Comparison of ENCODE assay signal across 8 cellular contexts in the genomic region with DNA sequence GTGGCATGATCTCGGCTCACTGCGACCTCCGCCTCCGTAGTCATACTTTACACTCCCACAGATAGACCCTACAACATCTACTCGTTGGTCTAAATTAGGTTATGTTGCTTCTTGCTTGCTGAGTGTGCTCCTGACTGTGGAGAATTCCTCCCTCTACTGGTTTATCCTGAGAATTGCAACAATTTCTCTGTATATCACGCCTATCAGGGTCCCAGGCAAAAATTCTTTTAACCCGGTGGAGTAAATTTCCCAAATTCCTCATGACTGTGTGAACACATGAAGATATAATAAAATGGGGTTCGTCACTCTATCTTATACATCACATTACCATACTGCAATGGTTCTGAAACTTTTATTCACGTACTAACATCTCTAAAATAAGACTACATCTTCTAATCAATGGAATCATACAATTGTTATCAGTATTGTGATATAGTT.
DNase-seq lines count a peak whose midpoint lies in the region; ATAC-seq and TF ChIP-seq lines count a peak whose summit lies in the region.

No MANE protein-coding gene starts in this region.

- H3K4me3 ChIP-seq in transverse colon = no peak overlapping the region

- WGBS in transverse colon (ENCODE audit: low coverage in 1 of 2), 2 donors = 19 to 24% methylated on average over 3 to 9 of the region's 9 CpGs

- no peak overlapping the region for H3K27ac ChIP-seq in transverse colon

- no peaks in the 10 kb centered on the region for H3K9me3 ChIP-seq in transverse colon

- ATAC-seq in GM18907 (IDR thresholded peaks at IDR 0.05; ENCODE audit: unreplicated experiment) (peak; percentile 89), HG03432 (IDR thresholded peaks at IDR 0.05; ENCODE audit: unreplicated experiment) (peak; percentile 92)

- intact Hi-C loops in transverse colon (cut with DNase I; ENCODE audit: low total_unique reads) = loop anchor here (5.0 kb wide), 1 partner anchor 482 kb away; no protein-coding TSS in a partner anchor

- peaks cover 9% of the 10 kb centered on the region for H3K27me3 ChIP-seq in transverse colon

- no peak for TF ChIP-seq EP300 in transverse colon (IDR thresholded peaks at IDR 0.05; ENCODE audit: low read depth)

- DNase-seq in COLO829 (ENCODE audit: low spot score) (peak; percentile 38), NCI-H748 treated with DMSO at 0.1 percent for 48 hours (lab: John Stamatoyannopoulos, UW) (peak; percentile 11), brain pericyte (ENCODE audit: low read depth, low spot score) (peak; percentile 1), kidney glomerular epithelial cell (lab: John Stamatoyannopoulos, UW) (peak; percentile 68), transverse colon (no peak)
- no peak for DNase-seq in stimulated activated CD4-positive, alpha-beta T cell treated with anti-CD3 and anti-CD28 coated beads, Interleukin-15, amount 100 ng/mL, for 24 hours

- peak; percentile 59 to 77 (median 67) for TF ChIP-seq CTCF in transverse colon (IDR thresholded peaks at IDR 0.05)

- in situ Hi-C loops in transverse colon (cut with MboI; ENCODE audit: low pct_ligation_motif_present in 1 of 4, low pct_unique_long_range_greater_than_20kb in 1 of 4, low sequenced_read_pairs in 3 of 4) = loop anchor here (10.0 to 25.0 kb wide), 4 partner anchors 317 to 492 kb away; no protein-coding TSS in a partner anchor

- H3K36me3 ChIP-seq in transverse colon = no peaks in the 10 kb centered on the region

- H3K4me1 ChIP-seq in transverse colon = no peaks in the 10 kb centered on the region

- TF ChIP-seq POLR2A in transverse colon (IDR thresholded peaks at IDR 0.05) = no peak

Comparison
In these comparisons a context has a peak if more than half of its experiments do, and no peak if none do; other contexts are left out.
1. DNase-seq: peak in COLO829 (single experiment), NCI-H748 treated with DMSO at 0.1 percent for 48 hours (single experiment), brain pericyte (single experiment) and kidney glomerular epithelial cell (single experiment); none in transverse colon (single experiment) and stimulated activated CD4-positive, alpha-beta T cell treated with anti-CD3 and anti-CD28 coated beads, Interleukin-15, amount 100 ng/mL, for 24 hours (single experiment).